10 cellular contexts compared by ENCODE assay signal in the genomic region with DNA sequence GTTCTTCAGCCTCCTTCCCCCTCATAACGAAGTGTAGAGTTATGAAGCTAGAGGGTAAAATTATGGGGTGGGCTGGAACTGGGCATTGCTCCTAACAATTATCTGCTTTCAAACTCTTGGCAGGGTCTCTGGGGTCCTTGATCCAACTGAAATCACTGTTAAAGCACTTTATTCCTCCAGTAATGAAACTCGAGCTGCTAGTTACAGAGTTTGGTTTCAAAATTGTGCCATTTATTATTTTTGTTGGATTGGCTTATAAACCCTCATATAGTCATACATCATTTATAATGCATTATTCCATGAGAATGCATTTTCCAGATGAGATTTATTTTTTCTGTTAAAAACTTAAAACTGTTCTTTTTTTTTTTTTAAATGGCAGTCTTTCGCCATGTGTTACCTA.
DNase-seq lines count a peak whose midpoint lies in the region; ATAC-seq and TF ChIP-seq lines count a peak whose summit lies in the region.
"Had no signal": no experiment of that assay in that cellular context is flagged by ENCODE, and none has a peak within 500 bp of the region (broad histone marks: within the 10 kb centered on the region; RNA-seq: fewer than 3 reads in every experiment).

No MANE protein-coding gene starts in this region.

- H3K36me3 ChIP-seq in RWPE2 (ENCODE audit: low read depth) (no peaks in the 10 kb centered on the region), fibroblast of lung (ENCODE audit: control insufficient read depth, insufficient read depth, low read length) (no peaks in the 10 kb centered on the region), skeletal muscle satellite cell (ENCODE audit: insufficient read depth, low read length) (no peaks in the 10 kb centered on the region)

- H3K14ac ChIP-seq in H9 (ENCODE audit: insufficient read depth, low read length) = no peak overlapping the region

- no peak overlapping the region for H3K4me2 ChIP-seq in H9 (ENCODE audit: insufficient read depth, insufficient read length, low read length)
- H3K4me2 ChIP-seq in fibroblast of lung (ENCODE audit: extremely low read depth, insufficient read depth, low read length) = no peak overlapping the region
- H3K4me2 ChIP-seq in skeletal muscle satellite cell (ENCODE audit: low read length) = peak overlapping the region; percentile 58

- H3K4me3 ChIP-seq in RWPE2 (ENCODE audit: severe bottlenecking) (no peak overlapping the region), fibroblast of lung (replicated peaks in 1 of 4; ENCODE audit: control extremely low read depth in 1 of 4, insufficient read depth in 1 of 4, low read depth in 3 of 4, low read length in 4 of 4) (no peak overlapping the region), skeletal muscle satellite cell (ENCODE audit: low read length) (peak overlapping the region; percentile 11)

- H2AK5ac ChIP-seq in H9 (ENCODE audit: insufficient read length, low read length) = no peak overlapping the region

- H3K23me2 ChIP-seq in H9 (ENCODE audit: insufficient read length, low read depth, low read length, poor library complexity, severe bottlenecking) = no peaks in the 10 kb centered on the region

- no peak overlapping the region for H2AFZ ChIP-seq in H9 (ENCODE audit: low read length)
- H2AFZ ChIP-seq in fibroblast of lung (ENCODE audit: low read length) = no peak overlapping the region

- H2BK120ac ChIP-seq in H9 (ENCODE audit: low read depth, low read length, poor library complexity, severe bottlenecking) = no peak overlapping the region

- H3K27ac ChIP-seq in H9 (ENCODE audit: insufficient read length, low read depth, low read length) (no peak overlapping the region), RWPE2 (ENCODE audit: poor library complexity, severe bottlenecking) (peak overlapping the region; percentile 64), fibroblast of lung (ENCODE audit: insufficient read depth, low read length) (peak overlapping the region; percentile 98)

- no peak for ATAC-seq in RWPE2 (ENCODE audit: low read depth)
- no peak for ATAC-seq in GM21390 (IDR thresholded peaks at IDR 0.05; ENCODE audit: unreplicated experiment)

- no peak for TF ChIP-seq CTCF in H9 (conservative IDR thresholded peaks at IDR 0.05)
- TF ChIP-seq CTCF in RWPE2 (IDR thresholded peaks at IDR 0.05; ENCODE audit: poor library complexity, severe bottlenecking) = no peak
- no peak for TF ChIP-seq CTCF in fibroblast of lung (conservative IDR thresholded peaks at IDR 0.05 in 1 of 2, IDR thresholded peaks at IDR 0.05 in 1 of 2; ENCODE audit: low read depth in 1 of 2, low read length in 2 of 2)
- TF ChIP-seq CTCF in GM10266 (IDR thresholded peaks at IDR 0.05; ENCODE audit: control insufficient read depth, insufficient read depth, low read depth, missing control alignments) = no peak

- peak overlapping the region in 2 of 3 experiments; percentile 77 to 99; a peak in 4 of 7 replicates for H3K27ac Mint-ChIP-seq in H9

- H3T11ph ChIP-seq in H9 (ENCODE audit: low read length) = no peak overlapping the region

- H3K23ac ChIP-seq in H9 (ENCODE audit: insufficient read length, low read depth, low read length) = no peak overlapping the region

- H4K5ac ChIP-seq in H9 (ENCODE audit: insufficient read length, low read depth, low read length) = no peak overlapping the region

- H3K36me3 Mint-ChIP-seq in H9 (ENCODE audit: insufficient read depth in 1 of 3, low read depth in 3 of 3) = no peaks in the 10 kb centered on the region

- no peak overlapping the region for H3K4ac ChIP-seq in H9 (ENCODE audit: low read depth, low read length)

- peaks cover 5% of the 10 kb centered on the region; the same call in 1 of the 2 replicates for H3K27me3 Mint-ChIP-seq in H9 (ENCODE audit: low read depth)

- no peak for DNase-seq in H9
- no peak for DNase-seq in RWPE2 (ENCODE audit: low spot score)
- DNase-seq in fibroblast of lung (ENCODE audit: low read depth in 2 of 2) = no peak
- no peak for DNase-seq in stimulated activated CD4-positive, alpha-beta T cell treated with anti-CD3 and anti-CD28 coated beads, Interleukin-4, amount 100 ng/mL, for 4 hours
- DNase-seq in GM10266 (ENCODE audit: extremely low spot score) = no peak
- DNase-seq: DND-41; MV-4-11; stimulated activated naive CD4-positive, alpha-beta T cell had no signal

- H2BK20ac ChIP-seq in H9 (ENCODE audit: low read depth, low read length, poor library complexity, severe bottlenecking) = no peak overlapping the region

- H4K91ac ChIP-seq in H9 (ENCODE audit: insufficient read length, low read depth, low read length) = no peak overlapping the region

- peaks cover under 1% of the 10 kb centered on the region for H4K20me1 ChIP-seq in H9 (ENCODE audit: control insufficient read depth, insufficient read depth, insufficient read length)
- no peaks in the 10 kb centered on the region for H4K20me1 ChIP-seq in fibroblast of lung (ENCODE audit: control insufficient read depth, extremely low read depth, insufficient read depth, low read length)

- H3K56ac ChIP-seq in H9 (ENCODE audit: insufficient read length, low read depth, low read length) = no peak overlapping the region

- no peaks in the 10 kb centered on the region for H3K27me3 ChIP-seq in H9 (ENCODE audit: insufficient read depth, low read length)
- no peaks in the 10 kb centered on the region for H3K27me3 ChIP-seq in RWPE2 (ENCODE audit: insufficient read depth, poor library complexity, severe bottlenecking)
- no peaks in the 10 kb centered on the region for H3K27me3 ChIP-seq in fibroblast of lung (ENCODE audit: control insufficient read depth, insufficient read depth, low read length)
- H3K27me3 ChIP-seq in skeletal muscle satellite cell (ENCODE audit: control insufficient read depth, insufficient read depth, low read length) = no peaks in the 10 kb centered on the region

- H4K8ac ChIP-seq in H9 (replicated peaks; ENCODE audit: insufficient read length, low read depth, low read length) = no peak overlapping the region

- H3K18ac ChIP-seq in H9 (ENCODE audit: insufficient read length, low read depth, low read length) = no peak overlapping the region

- H3K4me3 Mint-ChIP-seq in H9 = no peak overlapping the region

- no peaks in the 10 kb centered on the region for H3K79me1 ChIP-seq in H9 (ENCODE audit: insufficient read depth, low read depth, low read length, poor library complexity, severe bottlenecking)

- H2BK15ac ChIP-seq in H9 (ENCODE audit: low read depth, low read length) = no peak overlapping the region

- H3K9ac ChIP-seq in H9 (ENCODE audit: extremely low read depth, insufficient read length, low read length) (no peak overlapping the region), fibroblast of lung (ENCODE audit: insufficient read depth, low read length) (no peak overlapping the region), skeletal muscle satellite cell (ENCODE audit: low read depth, low read length) (peak overlapping the region; percentile 78)

- peaks cover 50 to 63% of the 10 kb centered on the region in 2 experiments for H3K4me1 Mint-ChIP-seq in H9

- H3K9me3 Mint-ChIP-seq in H9 = no peaks in the 10 kb centered on the region

- H3K4me1 ChIP-seq in H9 (ENCODE audit: insufficient read depth, low read length) (peaks cover 20% of the 10 kb centered on the region; the same call in 1 of the 2 replicates), RWPE2 (ENCODE audit: insufficient read depth, poor library complexity, severe bottlenecking) (peaks cover 27% of the 10 kb centered on the region), fibroblast of lung (ENCODE audit: control insufficient read depth, extremely low read depth, insufficient read depth, low read length) (peaks cover 35% of the 10 kb centered on the region), skeletal muscle satellite cell (ENCODE audit: control insufficient read depth, insufficient read depth, low read length) (peaks cover 61% of the 10 kb centered on the region)

- WGBS in H9 (ENCODE audit: extremely low coverage, insufficient read length, low lambda C conversion rate) = no CpG with 5 or more reads among the region's 3 CpGs

- H3K9me3 ChIP-seq in H9 (ENCODE audit: control insufficient read depth, low read depth, low read length) (no peaks in the 10 kb centered on the region), RWPE2 (ENCODE audit: severe bottlenecking) (no peaks in the 10 kb centered on the region), fibroblast of lung (ENCODE audit: control insufficient read depth, insufficient read depth, low read depth, low read length) (no peaks in the 10 kb centered on the region), skeletal muscle satellite cell (replicated peaks; ENCODE audit: low read length) (no peaks in the 10 kb centered on the region)

- H2BK12ac ChIP-seq in H9 (ENCODE audit: insufficient read length, low read depth, low read length) = no peak overlapping the region

- H2BK5ac ChIP-seq in H9 (ENCODE audit: insufficient read length, low read length) = no peak overlapping the region

- no peaks in the 10 kb centered on the region for H3K79me2 ChIP-seq in H9 (ENCODE audit: insufficient read depth, low read length)
- no peaks in the 10 kb centered on the region for H3K79me2 ChIP-seq in fibroblast of lung (ENCODE audit: control insufficient read depth, insufficient read depth, low read length)
